8 cellular contexts compared by ENCODE assay signal in the genomic region with DNA sequence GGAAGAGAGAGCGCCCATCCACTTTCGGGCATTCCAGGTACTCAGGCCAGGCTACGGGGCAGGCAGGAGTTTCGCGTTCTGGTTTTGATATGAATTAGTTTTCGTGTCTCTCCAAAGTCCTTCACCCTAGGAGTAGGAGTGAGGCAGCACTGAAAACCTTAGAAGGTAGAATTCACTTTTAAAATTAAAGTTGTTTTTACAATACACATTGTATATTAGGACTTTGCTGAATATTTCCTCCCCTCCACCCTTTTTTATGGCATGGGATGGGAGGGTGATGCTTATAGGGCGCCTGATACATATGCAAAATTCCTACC. TPM values are rescaled to one million over a fixed set of nuclear protein-coding genes. Genes with fewer than 3 reads are reported as not detected.
DNase-seq lines count a peak whose midpoint lies in the region; TF ChIP-seq lines count a peak whose summit lies in the region.

No MANE protein-coding gene starts in this region.

- H3K36me3 ChIP-seq in Caco-2 (ENCODE audit: control insufficient read depth, insufficient read depth, low read length) (no peaks in the 10 kb centered on the region), SK-N-MC (ENCODE audit: insufficient read depth, low read length) (no peaks in the 10 kb centered on the region), fibroblast of lung (ENCODE audit: control insufficient read depth, insufficient read depth, low read length) (peaks cover 2% of the 10 kb centered on the region), parathyroid adenoma (ENCODE audit: control insufficient read depth, insufficient read depth, low read length) (no peaks in the 10 kb centered on the region)

- H3K9me3 Mint-ChIP-seq in Caco-2 (ENCODE audit: unreplicated experiment), result no peaks in the 10 kb centered on the region

- TF ChIP-seq CTCF in Caco-2 (IDR thresholded peaks at IDR 0.05; ENCODE audit: insufficient read depth in 1 of 2, low read depth in 1 of 2, low read length in 1 of 2, severe bottlenecking in 1 of 2, unreplicated experiment in 1 of 2) (no peak), fibroblast of lung (conservative IDR thresholded peaks at IDR 0.05 in 1 of 2, IDR thresholded peaks at IDR 0.05 in 1 of 2; ENCODE audit: low read depth in 1 of 2, low read length in 2 of 2) (no peak), parathyroid adenoma (IDR thresholded peaks at IDR 0.05) (no peak)

- BruUV-seq in Caco-2 (replicated peaks; lab: Mats Ljungman, UMichigan), result no TSS peak

- DNase-seq in Caco-2 (no peak), SK-N-MC (ENCODE audit: low read depth, low spot score) (no peak), fibroblast of lung (ENCODE audit: low read depth in 2 of 2) (no peak), DMS79 treated with DMSO at 0.1 percent for 48 hours (lab: John Stamatoyannopoulos, UW) (no peak), NCI-H526 (lab: John Stamatoyannopoulos, UW) (no peak), HCEC 1CT (no peak), iPS-NIHi11 (ENCODE audit: low spot score) (no peak)

- H3K4me3 Mint-ChIP-seq in Caco-2 (ENCODE audit: unreplicated experiment), result peak overlapping the region; percentile 97

- intact Hi-C loops in Caco-2 (cut with micrococcal nuclease; ENCODE audit: unreplicated experiment), result no loop called here

- no peaks in the 10 kb centered on the region for H4K20me1 ChIP-seq in fibroblast of lung (ENCODE audit: control insufficient read depth, extremely low read depth, insufficient read depth, low read length)

- H3K27me3 Mint-ChIP-seq in Caco-2 (ENCODE audit: insufficient read depth, unreplicated experiment), result no peaks in the 10 kb centered on the region

- peaks cover 40% of the 10 kb centered on the region for H3K79me2 ChIP-seq in fibroblast of lung (ENCODE audit: control insufficient read depth, insufficient read depth, low read length)
- peaks cover 36% of the 10 kb centered on the region for H3K79me2 ChIP-seq in parathyroid adenoma

- H3K4me3 ChIP-seq in Caco-2 (ENCODE audit: low read depth, low read length) (peak overlapping the region; percentile 62), SK-N-MC (peak overlapping the region; percentile 94), fibroblast of lung (replicated peaks in 1 of 4; ENCODE audit: control extremely low read depth in 1 of 4, insufficient read depth in 1 of 4, low read depth in 3 of 4, low read length in 4 of 4) (peak overlapping the region; percentile 73 to 91 (median 80)), parathyroid adenoma (ENCODE audit: low read depth, low read length) (peak overlapping the region; percentile 59)

- H3K4me2 ChIP-seq in fibroblast of lung (ENCODE audit: extremely low read depth, insufficient read depth, low read length) (peak overlapping the region; percentile 81), parathyroid adenoma (ENCODE audit: low read length) (peak overlapping the region; percentile 48)

- CTCF ChIA-PET in Caco-2 (lab: Charles Lee), result interaction anchor here (1.0 to 2.4 kb wide), 3 partner anchors 8 to 127 kb away, joined by 4 to 23 read pairs (median 21); no protein-coding TSS in a partner anchor

- peak overlapping the region; percentile 71 for H3K9ac ChIP-seq in SK-N-MC (ENCODE audit: insufficient read length)
- H3K9ac ChIP-seq in fibroblast of lung (ENCODE audit: insufficient read depth, low read length), result peak overlapping the region; percentile 83
- H3K9ac ChIP-seq in parathyroid adenoma, result peak overlapping the region; percentile 59

- H3K4me1 ChIP-seq in Caco-2, result peaks cover 13% of the 10 kb centered on the region
- peaks cover 2% of the 10 kb centered on the region for H3K4me1 ChIP-seq in fibroblast of lung (ENCODE audit: control insufficient read depth, extremely low read depth, insufficient read depth, low read length)
- H3K4me1 ChIP-seq in parathyroid adenoma, result peaks cover 12% of the 10 kb centered on the region

- no peak overlapping the region for H3K27ac ChIP-seq in SK-N-MC
- H3K27ac ChIP-seq in fibroblast of lung (ENCODE audit: insufficient read depth, low read length), result peak overlapping the region; percentile 80
- peak overlapping the region; percentile 90 for H3K27ac ChIP-seq in parathyroid adenoma

- H2AFZ ChIP-seq in fibroblast of lung (ENCODE audit: low read length) (peak overlapping the region; percentile 90), parathyroid adenoma (peak overlapping the region; percentile 86)

- POLR2A ChIA-PET in Caco-2 (lab: Charles Lee), result interaction anchor here (1.3 to 1.4 kb wide), 2 partner anchors 11 kb away, joined by 10 to 19 read pairs; no protein-coding TSS in a partner anchor

- peaks cover 34% of the 10 kb centered on the region for H3K4me1 Mint-ChIP-seq in Caco-2 (ENCODE audit: low read depth, unreplicated experiment)

- H3K9me3 ChIP-seq in Caco-2 (no peaks in the 10 kb centered on the region), SK-N-MC (ENCODE audit: low read depth, low read length) (no peaks in the 10 kb centered on the region), fibroblast of lung (ENCODE audit: control insufficient read depth, insufficient read depth, low read depth, low read length) (no peaks in the 10 kb centered on the region), parathyroid adenoma (ENCODE audit: control insufficient read depth, low read length) (no peaks in the 10 kb centered on the region)

- H3K27ac Mint-ChIP-seq in Caco-2 (ENCODE audit: unreplicated experiment), result peak overlapping the region; percentile 85

- no peaks in the 10 kb centered on the region for H3K27me3 ChIP-seq in Caco-2 (replicated peaks; ENCODE audit: control insufficient read depth, insufficient read depth, low read length)
- no peaks in the 10 kb centered on the region for H3K27me3 ChIP-seq in fibroblast of lung (ENCODE audit: control insufficient read depth, insufficient read depth, low read length)
- no peaks in the 10 kb centered on the region for H3K27me3 ChIP-seq in parathyroid adenoma (ENCODE audit: control insufficient read depth, insufficient read depth, low read length)

- peaks cover 6% of the 10 kb centered on the region for H3K36me3 Mint-ChIP-seq in Caco-2 (ENCODE audit: insufficient read depth, unreplicated experiment)

RNA-seq across cellular contexts. Expression of a gene that starts 0.7 kb away (rescaled TPM):
- 26.4 and 27.4 TPM in 2 replicates for total RNA-seq in Caco-2 (2022)
- total RNA-seq in fibroblast of lung, result 12.1 and 12.6 TPM in 2 replicates
- polyA plus RNA-seq in fibroblast of lung, result 7.0 and 115 TPM in 2 replicates
- polyA plus RNA-seq in fibroblast of lung (2012), result 6.4 and 72.9 TPM in 2 replicates
- polyA minus RNA-seq in fibroblast of lung (ENCODE audit: low replicate concordance), result 4.1 and 35.0 TPM in 2 replicates

RNA-seq across cellular contexts. Expression of a gene that starts 0.7 kb away (rescaled TPM):
- total RNA-seq in Caco-2 (2022) (25.9 and 26.7 TPM in 2 replicates), fibroblast of lung (31.1 and 45.2 TPM in 2 replicates)
- 20.7 and 30.5 TPM in 2 replicates for polyA plus RNA-seq in fibroblast of lung
- 20.5 and 35.5 TPM in 2 replicates for polyA plus RNA-seq in fibroblast of lung (2012)
- 17.3 and 33.7 TPM in 2 replicates for polyA minus RNA-seq in fibroblast of lung (ENCODE audit: low replicate concordance)
